23 cellular contexts compared by ENCODE assay signal in genomic region chr4:147396105-147396504, GRCh38.
"Had no signal": no experiment of that assay in that cellular context is flagged by ENCODE, and none has a peak within 500 bp of the region (broad histone marks: within the 10 kb centered on the region; RNA-seq: fewer than 3 reads in every experiment).

No MANE protein-coding gene starts in this region.

- H3K27ac ChIP-seq: left ventricle myocardium inferior, parathyroid adenoma, psoas muscle, tibial nerve, uterus had no signal

- ATAC-seq: naive thymus-derived CD8-positive, alpha-beta T cell; psoas muscle; sciatic nerve; stimulated activated memory B cell treated with anti-CD40 and anti-IgM and Interleukin-4, amounts not matched to agents 10 μg/mL and 1 μg/mL and 100 μg/mL, for 72 hours; stimulated activated naive CD8-positive, alpha-beta T cell treated with anti-CD3 and anti-CD28 coated beads, Interleukin-15, amount 100 ng/mL, for 72 hours had no signal

- H3K36me3 ChIP-seq: left ventricle myocardium inferior, tibial nerve, uterus had no signal

- H3K4me1 ChIP-seq: left ventricle myocardium inferior, parathyroid adenoma, psoas muscle, tibial nerve, uterus had no signal

- DNase-seq: hypothalamus; immature natural killer cell; kidney; left ventricle myocardium inferior; mesendoderm; naive thymus-derived CD8-positive, alpha-beta T cell; nucleus accumbens; psoas muscle; stimulated activated CD4-positive, alpha-beta T cell treated with anti-CD3 and anti-CD28 coated beads, Interleukin-1b, Interleukin-23, amount 100 ng/mL, for 48 hours; stimulated activated CD4-positive, alpha-beta T cell treated with anti-CD3 and anti-CD28 coated beads, Interleukin-2, amount 100 ng/mL, for 48 hours; stimulated activated CD4-positive, alpha-beta T cell treated with anti-CD3 and anti-CD28 coated beads, Interleukin-4, amount 100 ng/mL, for 4 hours; stimulated activated CD8-positive, alpha-beta memory T cell treated with anti-CD3 and anti-CD28 coated beads, Interleukin-4, amount 100 ng/mL, for 48 hours; stimulated activated naive CD4-positive, alpha-beta T cell treated with Interleukin-2 at 50 U/mL for 16 hours; stimulated activated naive CD8-positive, alpha-beta T cell treated with anti-CD3 and anti-CD28 coated beads, Interleukin-15, amount 100 ng/mL, for 72 hours; substantia nigra; uterus had no signal

- H3K27me3 ChIP-seq: tibial nerve, uterus had no signal

- FAIRE-seq: islet of Langerhans, kidney had no signal

- H3K4me3 ChIP-seq: left ventricle myocardium inferior, lung, psoas muscle, smooth muscle cell, tibial nerve, uterus had no signal

- H3K9me3 ChIP-seq: psoas muscle, tibial nerve, uterus had no signal
